In the genomic region with DNA sequence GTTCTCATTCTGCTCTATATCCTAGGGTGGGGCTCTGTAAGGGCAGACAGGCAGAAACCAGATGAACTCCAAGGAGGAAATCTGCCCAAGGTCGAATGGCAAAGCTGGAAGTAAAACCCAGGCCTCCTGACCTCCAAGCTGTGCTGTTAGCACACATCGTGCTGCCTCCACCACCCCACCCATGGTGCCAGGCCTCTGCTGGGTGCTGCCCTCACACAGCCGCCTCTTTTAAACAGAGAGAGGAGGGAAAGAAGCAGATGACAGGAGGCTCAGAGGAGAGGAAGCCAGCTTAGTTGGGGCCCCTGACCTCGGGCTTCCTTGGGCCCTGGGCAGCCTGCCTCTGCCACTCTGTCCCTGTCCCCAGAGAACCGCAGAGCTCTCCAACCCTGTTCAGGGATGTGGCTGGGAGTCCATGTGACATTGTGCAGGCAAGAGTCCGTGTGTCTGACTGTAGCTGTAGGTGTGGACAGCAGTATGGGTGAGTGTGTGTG, we compare ENCODE assay signal across 9 cellular contexts. TPM values are rescaled to one million over a fixed set of nuclear protein-coding genes. Genes with fewer than 3 reads are reported as not detected.
A peak's percentile ranks its signal among the peaks of the same experiment; 100 is the strongest.
DNase-seq lines count a peak whose midpoint lies in the region; ATAC-seq and TF ChIP-seq lines count a peak whose summit lies in the region.
"Had no signal": no experiment of that assay in that cellular context is flagged by ENCODE, and none has a peak within 500 bp of the region (broad histone marks: within the 10 kb centered on the region; RNA-seq: fewer than 3 reads in every experiment).

No MANE protein-coding gene starts in this region.

- H3K27me3 ChIP-seq in BLaER1: peaks cover 43% of the 10 kb centered on the region

- H3K36me3 Mint-ChIP-seq in activated T-helper 2 cell treated with anti-CD3 and anti-CD28 coated beads, Interferon-gamma antibody, Interleukin-2, Interleukin-4, amounts not matched to agents 10 μg/mL and 5 μg/mL and 100 μg/mL, durations not matched to agents 14 hours and 24 hours and 36 hours (ENCODE audit: low read depth): no peaks in the 10 kb centered on the region
- H3K36me3 Mint-ChIP-seq in glutamatergic neuron (ENCODE audit: unreplicated experiment) (no peaks in the 10 kb centered on the region), osteocyte (ENCODE audit: unreplicated experiment) (no peaks in the 10 kb centered on the region)

- TF ChIP-seq CTCF in glutamatergic neuron (IDR thresholded peaks at IDR 0.05; ENCODE audit: partially characterized antibody, unreplicated experiment) (no peak), osteocyte (IDR thresholded peaks at IDR 0.05) (no peak)

- intact Hi-C loops in activated T-helper 2 cell treated with anti-CD3 and anti-CD28 coated beads, Interferon-gamma antibody, Interleukin-2, Interleukin-4, amounts not matched to agents 10 μg/mL and 5 μg/mL and 100 μg/mL, durations not matched to agents 14 hours and 24 hours and 36 hours (cut with micrococcal nuclease): no loop called here

- H4K20me1 ChIP-seq in BLaER1: peaks cover 15% of the 10 kb centered on the region; the same call in 1 of the 2 replicates

- DNase-seq in activated T-helper 2 cell treated with anti-CD3 and anti-CD28 coated beads, Interferon-gamma antibody, Interleukin-2, Interleukin-4, amounts not matched to agents 10 μg/mL and 5 μg/mL and 100 μg/mL, durations not matched to agents 14 hours and 24 hours and 36 hours (ENCODE audit: low spot score): no peak
- DNase-seq in glutamatergic neuron: no peak
- no peak for DNase-seq in osteocyte (ENCODE audit: extremely low spot score, unreplicated experiment)
- no peak for DNase-seq in SW480 (ENCODE audit: low spot score)
- DNase-seq in NCI-H2196 treated with DMSO at 0.1 percent for 48 hours (lab: John Stamatoyannopoulos, UW; ENCODE audit: unreplicated experiment): no peak
- DNase-seq: DMS153 had no signal

- H3K9me3 ChIP-seq in BLaER1: no peaks in the 10 kb centered on the region

- peaks cover 41% of the 10 kb centered on the region for H3K27me3 Mint-ChIP-seq in activated T-helper 2 cell treated with anti-CD3 and anti-CD28 coated beads, Interferon-gamma antibody, Interleukin-2, Interleukin-4, amounts not matched to agents 10 μg/mL and 5 μg/mL and 100 μg/mL, durations not matched to agents 14 hours and 24 hours and 36 hours (ENCODE audit: low read depth)
- H3K27me3 Mint-ChIP-seq in glutamatergic neuron (ENCODE audit: unreplicated experiment): peaks cover 6% of the 10 kb centered on the region
- H3K27me3 Mint-ChIP-seq in osteocyte (ENCODE audit: unreplicated experiment): no peaks in the 10 kb centered on the region

- no peak overlapping the region for H3K4me3 ChIP-seq in BLaER1

- H3K36me3 ChIP-seq in BLaER1: no peaks in the 10 kb centered on the region

- H3K27ac ChIP-seq in BLaER1: no peak overlapping the region

- ATAC-seq in GM18873 (IDR thresholded peaks at IDR 0.05; ENCODE audit: low FRiP score, unreplicated experiment) (no peak), HG03097 (IDR thresholded peaks at IDR 0.05; ENCODE audit: low FRiP score, unreplicated experiment) (no peak)

- no peak overlapping the region for H3K9ac ChIP-seq in BLaER1

- H3K27ac Mint-ChIP-seq in activated T-helper 2 cell treated with anti-CD3 and anti-CD28 coated beads, Interferon-gamma antibody, Interleukin-2, Interleukin-4, amounts not matched to agents 10 μg/mL and 5 μg/mL and 100 μg/mL, durations not matched to agents 14 hours and 24 hours and 36 hours: no peak overlapping the region
- H3K27ac Mint-ChIP-seq in glutamatergic neuron (ENCODE audit: unreplicated experiment) (no peak overlapping the region), osteocyte (ENCODE audit: unreplicated experiment) (peak overlapping the region; percentile 97)

- no peaks in the 10 kb centered on the region for H3K9me3 Mint-ChIP-seq in activated T-helper 2 cell treated with anti-CD3 and anti-CD28 coated beads, Interferon-gamma antibody, Interleukin-2, Interleukin-4, amounts not matched to agents 10 μg/mL and 5 μg/mL and 100 μg/mL, durations not matched to agents 14 hours and 24 hours and 36 hours
- peaks cover 3% of the 10 kb centered on the region for H3K9me3 Mint-ChIP-seq in glutamatergic neuron (ENCODE audit: unreplicated experiment)
- no peaks in the 10 kb centered on the region for H3K9me3 Mint-ChIP-seq in osteocyte (ENCODE audit: unreplicated experiment)

- H3K4me1 ChIP-seq in BLaER1: peaks cover 43% of the 10 kb centered on the region

- peaks cover 9% of the 10 kb centered on the region for H3K4me1 Mint-ChIP-seq in activated T-helper 2 cell treated with anti-CD3 and anti-CD28 coated beads, Interferon-gamma antibody, Interleukin-2, Interleukin-4, amounts not matched to agents 10 μg/mL and 5 μg/mL and 100 μg/mL, durations not matched to agents 14 hours and 24 hours and 36 hours (ENCODE audit: low read depth)
- H3K4me1 Mint-ChIP-seq in glutamatergic neuron (ENCODE audit: low read depth, unreplicated experiment): peaks cover 12% of the 10 kb centered on the region
- peaks cover 60% of the 10 kb centered on the region for H3K4me1 Mint-ChIP-seq in osteocyte (ENCODE audit: unreplicated experiment)

- peak overlapping the region; percentile 98 for H3K4me2 ChIP-seq in BLaER1

- peak overlapping the region; percentile 17 for H3K4me3 Mint-ChIP-seq in activated T-helper 2 cell treated with anti-CD3 and anti-CD28 coated beads, Interferon-gamma antibody, Interleukin-2, Interleukin-4, amounts not matched to agents 10 μg/mL and 5 μg/mL and 100 μg/mL, durations not matched to agents 14 hours and 24 hours and 36 hours (ENCODE audit: low read depth)
- H3K4me3 Mint-ChIP-seq in glutamatergic neuron (ENCODE audit: unreplicated experiment) (peak overlapping the region; percentile 89), osteocyte (ENCODE audit: unreplicated experiment) (peak overlapping the region; percentile 83)

RNA-seq across cellular contexts. Expression of a gene that starts 1.1 kb away (rescaled TPM):
- total RNA-seq in activated T-helper 2 cell treated with anti-CD3 and anti-CD28 coated beads, Interferon-gamma antibody, Interleukin-2, Interleukin-4, amounts not matched to agents 10 μg/mL and 5 μg/mL and 100 μg/mL, durations not matched to agents 14 hours and 24 hours and 36 hours: not detected in 2 replicates
- total RNA-seq in glutamatergic neuron (ENCODE audit: unreplicated experiment): 1.1 TPM
- total RNA-seq in osteocyte: 23.0 and 24.6 TPM in 2 replicates

RNA-seq across cellular contexts. Expression of a gene that starts 50.5 kb away (rescaled TPM):
- 325 TPM in 2 replicates for total RNA-seq in activated T-helper 2 cell treated with anti-CD3 and anti-CD28 coated beads, Interferon-gamma antibody, Interleukin-2, Interleukin-4, amounts not matched to agents 10 μg/mL and 5 μg/mL and 100 μg/mL, durations not matched to agents 14 hours and 24 hours and 36 hours
- total RNA-seq in glutamatergic neuron (ENCODE audit: unreplicated experiment) (332 TPM), osteocyte (244 and 254 TPM in 2 replicates)

RNA-seq across cellular contexts. Expression of a gene that starts 51.1 kb away (rescaled TPM):
- 48.0 and 49.8 TPM in 2 replicates for total RNA-seq in activated T-helper 2 cell treated with anti-CD3 and anti-CD28 coated beads, Interferon-gamma antibody, Interleukin-2, Interleukin-4, amounts not matched to agents 10 μg/mL and 5 μg/mL and 100 μg/mL, durations not matched to agents 14 hours and 24 hours and 36 hours
- total RNA-seq in glutamatergic neuron (ENCODE audit: unreplicated experiment): 63.4 TPM
- total RNA-seq in osteocyte: 33.2 and 37.0 TPM in 2 replicates

Comparison
In these comparisons a context has a peak if more than half of its experiments do, and no peak if none do; other contexts are left out.
1. H3K4me3 Mint-ChIP-seq: peak in every context shown above with its lines; median percentile 89 in glutamatergic neuron; 83 in osteocyte; 17 in activated T-helper 2 cell treated with anti-CD3 and anti-CD28 coated beads, Interferon-gamma antibody, Interleukin-2, Interleukin-4, amounts not matched to agents 10 μg/mL and 5 μg/mL and 100 μg/mL, durations not matched to agents 14 hours and 24 hours and 36 hours.
2. RNA of a gene that starts 1.1 kb away (total RNA-seq): 23.0 to 24.6 TPM in osteocyte; 1.1 TPM in glutamatergic neuron (single experiment) and not detected in activated T-helper 2 cell treated with anti-CD3 and anti-CD28 coated beads, Interferon-gamma antibody, Interleukin-2, Interleukin-4, amounts not matched to agents 10 μg/mL and 5 μg/mL and 100 μg/mL, durations not matched to agents 14 hours and 24 hours and 36 hours; every median in the first group is over 10 times any median in the second.